Comparison of ENCODE assay signal across 8 cellular contexts in the genomic region with DNA sequence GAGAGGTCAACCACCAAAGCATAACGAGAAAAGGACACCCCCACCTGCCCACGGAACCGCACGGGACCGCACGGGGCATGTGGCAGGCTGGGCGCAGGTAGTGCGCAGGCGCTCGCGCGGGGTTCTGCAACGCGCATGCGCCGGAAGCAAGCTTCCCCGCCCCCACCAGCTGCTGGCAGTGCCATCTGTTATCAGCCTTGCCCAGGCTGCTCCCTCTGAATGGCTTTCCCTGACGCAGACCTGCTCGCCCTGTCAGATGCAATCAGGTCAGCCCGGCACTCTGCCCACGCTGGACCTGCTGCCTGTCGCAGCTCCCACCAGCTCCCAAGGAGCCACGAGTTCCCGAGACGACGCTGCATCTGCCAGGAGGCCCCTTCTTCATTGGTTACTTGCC. TPM values are rescaled to one million over a fixed set of nuclear protein-coding genes. Genes with fewer than 3 reads are reported as not detected.
DNase-seq lines count a peak whose midpoint lies in the region; ATAC-seq and TF ChIP-seq lines count a peak whose summit lies in the region.

No MANE protein-coding gene starts in this region.

- H3K27ac ChIP-seq in CD4-positive, alpha-beta T cell (ENCODE audit: low read depth, low read length), result no peak overlapping the region
- H3K27ac ChIP-seq in spleen, result peak overlapping the region in 5 of 8 donors; percentile 62 to 85 (median 74)

- peaks cover 75% of the 10 kb centered on the region for H3K4me1 Mint-ChIP-seq in CD4-positive, alpha-beta T cell (ENCODE audit: low read depth)
- peaks cover 29% of the 10 kb centered on the region for H3K4me1 Mint-ChIP-seq in osteocyte (ENCODE audit: unreplicated experiment)

- H3K4me3 Mint-ChIP-seq in CD4-positive, alpha-beta T cell, result peak overlapping the region; percentile 88
- no peak overlapping the region for H3K4me3 Mint-ChIP-seq in osteocyte (ENCODE audit: unreplicated experiment)

- peaks cover 0 to 65% (median 20%) of the 10 kb centered on the region in 6 donors for H3K4me1 ChIP-seq in spleen

- in situ Hi-C loops in astrocyte of the spinal cord (cut with HindIII; ENCODE audit: low sequenced_read_pairs), result no loop called here

- intact Hi-C loops in CD4-positive, alpha-beta T cell (cut with DNase I, micrococcal nuclease), result loop anchor here (1.0 to 10.0 kb wide), 8 partner anchors 13 to 723 kb away; partner anchors contain the start of gene FANCC (in 1 of the 2)
- intact Hi-C loops in spleen (cut with DNase I; ENCODE audit: low total_unique reads), result no loop called here

- peak overlapping the region; percentile 23 for H3K4me3 ChIP-seq in astrocyte of the spinal cord (ENCODE audit: low read depth, low read length)
- peak overlapping the region in 3 of 8 donors; percentile 11 to 54 (median 18) for H3K4me3 ChIP-seq in spleen

- H3K36me3 ChIP-seq in spleen, result peaks cover 0 to 4% (median 0%) of the 10 kb centered on the region in 6 donors

- DNase-seq in CD4-positive, alpha-beta T cell, result peak in 4 of 10 experiments; percentile 47 to 57 (median 52)
- DNase-seq in NCI-H69 (lab: John Stamatoyannopoulos, UW), result peak; percentile 95
- no peak for DNase-seq in astrocyte of the spinal cord (ENCODE audit: low read depth, low spot score)
- peak; percentile 84 for DNase-seq in spleen
- DNase-seq in kidney glomerular epithelial cell (lab: John Stamatoyannopoulos, UW), result no peak
- DNase-seq in osteocyte (ENCODE audit: extremely low spot score, unreplicated experiment), result no peak

- no peak for ATAC-seq in CD4-positive, alpha-beta T cell (ENCODE audit: poor library complexity)
- ATAC-seq in HG02840 (IDR thresholded peaks at IDR 0.05; ENCODE audit: low FRiP score, unreplicated experiment) (peak; percentile 63), GM18870 (IDR thresholded peaks at IDR 0.05; ENCODE audit: unreplicated experiment) (no peak)

- H3K9me3 ChIP-seq in CD4-positive, alpha-beta T cell (ENCODE audit: control insufficient read depth, low read length), result no peaks in the 10 kb centered on the region
- H3K9me3 ChIP-seq in spleen, result no peaks in the 10 kb centered on the region

- no peaks in the 10 kb centered on the region for H3K27me3 ChIP-seq in CD4-positive, alpha-beta T cell (ENCODE audit: control insufficient read depth, insufficient read depth, low read length)
- peaks cover 0 to 23% (median 0%) of the 10 kb centered on the region in 7 donors for H3K27me3 ChIP-seq in spleen (replicated peaks in 1 of 7)

- H3K36me3 Mint-ChIP-seq in CD4-positive, alpha-beta T cell (ENCODE audit: low read depth), result no peaks in the 10 kb centered on the region
- H3K36me3 Mint-ChIP-seq in osteocyte (ENCODE audit: unreplicated experiment), result peaks cover 2% of the 10 kb centered on the region

- H3K27ac Mint-ChIP-seq in CD4-positive, alpha-beta T cell, result peak overlapping the region; percentile 98
- H3K27ac Mint-ChIP-seq in osteocyte (ENCODE audit: unreplicated experiment), result no peak overlapping the region

- TF ChIP-seq CTCF in CD4-positive, alpha-beta T cell (IDR thresholded peaks at IDR 0.05), result no peak
- TF ChIP-seq CTCF in astrocyte of the spinal cord (IDR thresholded peaks at IDR 0.05; ENCODE audit: low read depth, low read length) (no peak), spleen (IDR thresholded peaks at IDR 0.05 in 8 of 11, conservative IDR thresholded peaks at IDR 0.05 in 3 of 11) (no peak), osteocyte (IDR thresholded peaks at IDR 0.05) (no peak)

- no peaks in the 10 kb centered on the region for H3K9me3 Mint-ChIP-seq in CD4-positive, alpha-beta T cell
- H3K9me3 Mint-ChIP-seq in osteocyte (ENCODE audit: unreplicated experiment), result no peaks in the 10 kb centered on the region

- no peak for TF ChIP-seq POLR2A in spleen (IDR thresholded peaks at IDR 0.05)

- CTCF ChIA-PET in CD4-positive, alpha-beta T cell (lab: Charles Lee), result interaction anchor here (0.9 kb wide), 1 partner anchor 15 kb away, joined by 3 read pairs; no protein-coding TSS in a partner anchor

- peaks cover 7% of the 10 kb centered on the region for H3K27me3 Mint-ChIP-seq in CD4-positive, alpha-beta T cell
- H3K27me3 Mint-ChIP-seq in osteocyte (ENCODE audit: unreplicated experiment), result no peaks in the 10 kb centered on the region

- WGBS in spleen, 5 donors, result 89 to 94% (median 91%) methylated on average over 18 to 26 of the region's 26 CpGs

- POLR2A ChIA-PET in CD4-positive, alpha-beta T cell (lab: Charles Lee), result interaction anchor here (0.5 to 4.8 kb wide), 6 partner anchors 13 to 382 kb away, joined by 3 to 99 read pairs (median 23); partner anchors contain the start of gene ERCC6L2

RNA-seq across cellular contexts. Expression of gene PTCH1, which starts 22.8 kb away (rescaled TPM):
- total RNA-seq in CD4-positive, alpha-beta T cell, result 10 to 100 TPM; 15.8 to 17.0 TPM
- total RNA-seq in spleen, result 10 to 100 TPM; 10.8 to 32.1 (median 12.4) TPM
- polyA plus RNA-seq in spleen, result 1 to 10 TPM in 2 of 3 donors, under 1 TPM in 1; 0.70 to 2.1 (median 1.5) TPM
- 16.2 and 16.9 TPM in 2 replicates for total RNA-seq in osteocyte

Comparison
In these comparisons a context has a peak if more than half of its experiments do, and no peak if none do; other contexts are left out.
1. DNase-seq: peak in NCI-H69 (single experiment) and spleen (single experiment); none in astrocyte of the spinal cord (single experiment), kidney glomerular epithelial cell (single experiment) and osteocyte (single experiment).